Comparison of ENCODE assay signal across 1 cellular context in the genomic region with DNA sequence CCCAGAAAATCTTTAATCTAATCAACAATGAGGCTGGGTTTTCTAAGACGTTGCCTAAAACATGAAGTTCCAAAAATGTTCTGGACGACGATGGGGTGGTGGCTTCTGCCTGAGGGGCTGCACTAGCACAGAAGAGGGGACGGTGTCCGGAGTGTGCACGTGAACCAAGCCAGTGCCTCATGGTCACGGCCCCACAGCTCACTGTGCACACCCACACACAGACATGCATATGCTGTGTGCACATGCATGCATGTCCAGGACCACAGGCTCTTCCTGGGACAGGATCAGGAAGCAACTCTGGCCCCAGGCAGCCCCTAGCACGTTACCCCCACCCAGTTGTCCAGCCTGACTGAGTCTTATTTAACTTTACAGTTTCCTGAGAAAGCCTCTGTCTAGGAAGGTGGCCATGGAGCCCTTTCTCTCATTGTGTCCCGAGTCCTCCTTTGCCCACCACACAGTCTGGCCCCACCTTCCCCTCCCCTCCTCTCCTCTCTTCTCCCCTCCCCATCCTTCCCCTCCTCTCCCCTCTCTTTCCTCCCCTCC.
TF ChIP-seq lines count a peak whose summit lies in the region.

No MANE protein-coding gene starts in this region.

TF ChIP-seq in K562, 482 proteins besides CTCF, POLR2A, EP300 and RAD21 (continued from another document):
- TF ChIP-seq, protein P1, sequence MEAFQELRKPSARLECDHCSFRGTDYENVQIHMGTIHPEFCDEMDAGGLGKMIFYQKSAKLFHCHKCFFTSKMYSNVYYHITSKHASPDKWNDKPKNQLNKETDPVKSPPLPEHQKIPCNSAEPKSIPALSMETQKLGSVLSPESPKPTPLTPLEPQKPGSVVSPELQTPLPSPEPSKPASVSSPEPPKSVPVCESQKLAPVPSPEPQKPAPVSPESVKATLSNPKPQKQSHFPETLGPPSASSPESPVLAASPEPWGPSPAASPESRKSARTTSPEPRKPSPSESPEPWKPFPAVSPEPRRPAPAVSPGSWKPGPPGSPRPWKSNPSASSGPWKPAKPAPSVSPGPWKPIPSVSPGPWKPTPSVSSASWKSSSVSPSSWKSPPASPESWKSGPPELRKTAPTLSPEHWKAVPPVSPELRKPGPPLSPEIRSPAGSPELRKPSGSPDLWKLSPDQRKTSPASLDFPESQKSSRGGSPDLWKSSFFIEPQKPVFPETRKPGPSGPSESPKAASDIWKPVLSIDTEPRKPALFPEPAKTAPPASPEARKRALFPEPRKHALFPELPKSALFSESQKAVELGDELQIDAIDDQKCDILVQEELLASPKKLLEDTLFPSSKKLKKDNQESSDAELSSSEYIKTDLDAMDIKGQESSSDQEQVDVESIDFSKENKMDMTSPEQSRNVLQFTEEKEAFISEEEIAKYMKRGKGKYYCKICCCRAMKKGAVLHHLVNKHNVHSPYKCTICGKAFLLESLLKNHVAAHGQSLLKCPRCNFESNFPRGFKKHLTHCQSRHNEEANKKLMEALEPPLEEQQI (IDR thresholded peaks at IDR 0.05) = no peak
- TF ChIP-seq, protein P2, sequence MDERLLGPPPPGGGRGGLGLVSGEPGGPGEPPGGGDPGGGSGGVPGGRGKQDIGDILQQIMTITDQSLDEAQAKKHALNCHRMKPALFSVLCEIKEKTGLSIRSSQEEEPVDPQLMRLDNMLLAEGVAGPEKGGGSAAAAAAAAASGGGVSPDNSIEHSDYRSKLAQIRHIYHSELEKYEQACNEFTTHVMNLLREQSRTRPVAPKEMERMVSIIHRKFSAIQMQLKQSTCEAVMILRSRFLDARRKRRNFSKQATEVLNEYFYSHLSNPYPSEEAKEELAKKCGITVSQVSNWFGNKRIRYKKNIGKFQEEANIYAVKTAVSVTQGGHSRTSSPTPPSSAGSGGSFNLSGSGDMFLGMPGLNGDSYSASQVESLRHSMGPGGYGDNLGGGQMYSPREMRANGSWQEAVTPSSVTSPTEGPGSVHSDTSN (CRISPR knock-in tag; IDR thresholded peaks at IDR 0.05; ENCODE audit: low read depth) = no peak
- TF ChIP-seq, protein P2 (tag; conservative IDR thresholded peaks at IDR 0.05; ENCODE audit: low read depth) = no peak
- TF ChIP-seq ZFP30 (CRISPR knock-in tag; IDR thresholded peaks at IDR 0.05; ENCODE audit: borderline replicate concordance) = no peak
- no peak for TF ChIP-seq STAT5B (CRISPR knock-in tag; IDR thresholded peaks at IDR 0.05)
- no peak for TF ChIP-seq KLF10 (CRISPR knock-in tag; IDR thresholded peaks at IDR 0.05)
- TF ChIP-seq, protein P3, sequence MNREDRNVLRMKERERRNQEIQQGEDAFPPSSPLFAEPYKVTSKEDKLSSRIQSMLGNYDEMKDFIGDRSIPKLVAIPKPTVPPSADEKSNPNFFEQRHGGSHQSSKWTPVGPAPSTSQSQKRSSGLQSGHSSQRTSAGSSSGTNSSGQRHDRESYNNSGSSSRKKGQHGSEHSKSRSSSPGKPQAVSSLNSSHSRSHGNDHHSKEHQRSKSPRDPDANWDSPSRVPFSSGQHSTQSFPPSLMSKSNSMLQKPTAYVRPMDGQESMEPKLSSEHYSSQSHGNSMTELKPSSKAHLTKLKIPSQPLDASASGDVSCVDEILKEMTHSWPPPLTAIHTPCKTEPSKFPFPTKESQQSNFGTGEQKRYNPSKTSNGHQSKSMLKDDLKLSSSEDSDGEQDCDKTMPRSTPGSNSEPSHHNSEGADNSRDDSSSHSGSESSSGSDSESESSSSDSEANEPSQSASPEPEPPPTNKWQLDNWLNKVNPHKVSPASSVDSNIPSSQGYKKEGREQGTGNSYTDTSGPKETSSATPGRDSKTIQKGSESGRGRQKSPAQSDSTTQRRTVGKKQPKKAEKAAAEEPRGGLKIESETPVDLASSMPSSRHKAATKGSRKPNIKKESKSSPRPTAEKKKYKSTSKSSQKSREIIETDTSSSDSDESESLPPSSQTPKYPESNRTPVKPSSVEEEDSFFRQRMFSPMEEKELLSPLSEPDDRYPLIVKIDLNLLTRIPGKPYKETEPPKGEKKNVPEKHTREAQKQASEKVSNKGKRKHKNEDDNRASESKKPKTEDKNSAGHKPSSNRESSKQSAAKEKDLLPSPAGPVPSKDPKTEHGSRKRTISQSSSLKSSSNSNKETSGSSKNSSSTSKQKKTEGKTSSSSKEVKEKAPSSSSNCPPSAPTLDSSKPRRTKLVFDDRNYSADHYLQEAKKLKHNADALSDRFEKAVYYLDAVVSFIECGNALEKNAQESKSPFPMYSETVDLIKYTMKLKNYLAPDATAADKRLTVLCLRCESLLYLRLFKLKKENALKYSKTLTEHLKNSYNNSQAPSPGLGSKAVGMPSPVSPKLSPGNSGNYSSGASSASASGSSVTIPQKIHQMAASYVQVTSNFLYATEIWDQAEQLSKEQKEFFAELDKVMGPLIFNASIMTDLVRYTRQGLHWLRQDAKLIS (CRISPR knock-in tag; IDR thresholded peaks at IDR 0.05) = no peak
- TF ChIP-seq BACH1 (tag; IDR thresholded peaks at IDR 0.05) = no peak
- TF ChIP-seq, protein P4, sequence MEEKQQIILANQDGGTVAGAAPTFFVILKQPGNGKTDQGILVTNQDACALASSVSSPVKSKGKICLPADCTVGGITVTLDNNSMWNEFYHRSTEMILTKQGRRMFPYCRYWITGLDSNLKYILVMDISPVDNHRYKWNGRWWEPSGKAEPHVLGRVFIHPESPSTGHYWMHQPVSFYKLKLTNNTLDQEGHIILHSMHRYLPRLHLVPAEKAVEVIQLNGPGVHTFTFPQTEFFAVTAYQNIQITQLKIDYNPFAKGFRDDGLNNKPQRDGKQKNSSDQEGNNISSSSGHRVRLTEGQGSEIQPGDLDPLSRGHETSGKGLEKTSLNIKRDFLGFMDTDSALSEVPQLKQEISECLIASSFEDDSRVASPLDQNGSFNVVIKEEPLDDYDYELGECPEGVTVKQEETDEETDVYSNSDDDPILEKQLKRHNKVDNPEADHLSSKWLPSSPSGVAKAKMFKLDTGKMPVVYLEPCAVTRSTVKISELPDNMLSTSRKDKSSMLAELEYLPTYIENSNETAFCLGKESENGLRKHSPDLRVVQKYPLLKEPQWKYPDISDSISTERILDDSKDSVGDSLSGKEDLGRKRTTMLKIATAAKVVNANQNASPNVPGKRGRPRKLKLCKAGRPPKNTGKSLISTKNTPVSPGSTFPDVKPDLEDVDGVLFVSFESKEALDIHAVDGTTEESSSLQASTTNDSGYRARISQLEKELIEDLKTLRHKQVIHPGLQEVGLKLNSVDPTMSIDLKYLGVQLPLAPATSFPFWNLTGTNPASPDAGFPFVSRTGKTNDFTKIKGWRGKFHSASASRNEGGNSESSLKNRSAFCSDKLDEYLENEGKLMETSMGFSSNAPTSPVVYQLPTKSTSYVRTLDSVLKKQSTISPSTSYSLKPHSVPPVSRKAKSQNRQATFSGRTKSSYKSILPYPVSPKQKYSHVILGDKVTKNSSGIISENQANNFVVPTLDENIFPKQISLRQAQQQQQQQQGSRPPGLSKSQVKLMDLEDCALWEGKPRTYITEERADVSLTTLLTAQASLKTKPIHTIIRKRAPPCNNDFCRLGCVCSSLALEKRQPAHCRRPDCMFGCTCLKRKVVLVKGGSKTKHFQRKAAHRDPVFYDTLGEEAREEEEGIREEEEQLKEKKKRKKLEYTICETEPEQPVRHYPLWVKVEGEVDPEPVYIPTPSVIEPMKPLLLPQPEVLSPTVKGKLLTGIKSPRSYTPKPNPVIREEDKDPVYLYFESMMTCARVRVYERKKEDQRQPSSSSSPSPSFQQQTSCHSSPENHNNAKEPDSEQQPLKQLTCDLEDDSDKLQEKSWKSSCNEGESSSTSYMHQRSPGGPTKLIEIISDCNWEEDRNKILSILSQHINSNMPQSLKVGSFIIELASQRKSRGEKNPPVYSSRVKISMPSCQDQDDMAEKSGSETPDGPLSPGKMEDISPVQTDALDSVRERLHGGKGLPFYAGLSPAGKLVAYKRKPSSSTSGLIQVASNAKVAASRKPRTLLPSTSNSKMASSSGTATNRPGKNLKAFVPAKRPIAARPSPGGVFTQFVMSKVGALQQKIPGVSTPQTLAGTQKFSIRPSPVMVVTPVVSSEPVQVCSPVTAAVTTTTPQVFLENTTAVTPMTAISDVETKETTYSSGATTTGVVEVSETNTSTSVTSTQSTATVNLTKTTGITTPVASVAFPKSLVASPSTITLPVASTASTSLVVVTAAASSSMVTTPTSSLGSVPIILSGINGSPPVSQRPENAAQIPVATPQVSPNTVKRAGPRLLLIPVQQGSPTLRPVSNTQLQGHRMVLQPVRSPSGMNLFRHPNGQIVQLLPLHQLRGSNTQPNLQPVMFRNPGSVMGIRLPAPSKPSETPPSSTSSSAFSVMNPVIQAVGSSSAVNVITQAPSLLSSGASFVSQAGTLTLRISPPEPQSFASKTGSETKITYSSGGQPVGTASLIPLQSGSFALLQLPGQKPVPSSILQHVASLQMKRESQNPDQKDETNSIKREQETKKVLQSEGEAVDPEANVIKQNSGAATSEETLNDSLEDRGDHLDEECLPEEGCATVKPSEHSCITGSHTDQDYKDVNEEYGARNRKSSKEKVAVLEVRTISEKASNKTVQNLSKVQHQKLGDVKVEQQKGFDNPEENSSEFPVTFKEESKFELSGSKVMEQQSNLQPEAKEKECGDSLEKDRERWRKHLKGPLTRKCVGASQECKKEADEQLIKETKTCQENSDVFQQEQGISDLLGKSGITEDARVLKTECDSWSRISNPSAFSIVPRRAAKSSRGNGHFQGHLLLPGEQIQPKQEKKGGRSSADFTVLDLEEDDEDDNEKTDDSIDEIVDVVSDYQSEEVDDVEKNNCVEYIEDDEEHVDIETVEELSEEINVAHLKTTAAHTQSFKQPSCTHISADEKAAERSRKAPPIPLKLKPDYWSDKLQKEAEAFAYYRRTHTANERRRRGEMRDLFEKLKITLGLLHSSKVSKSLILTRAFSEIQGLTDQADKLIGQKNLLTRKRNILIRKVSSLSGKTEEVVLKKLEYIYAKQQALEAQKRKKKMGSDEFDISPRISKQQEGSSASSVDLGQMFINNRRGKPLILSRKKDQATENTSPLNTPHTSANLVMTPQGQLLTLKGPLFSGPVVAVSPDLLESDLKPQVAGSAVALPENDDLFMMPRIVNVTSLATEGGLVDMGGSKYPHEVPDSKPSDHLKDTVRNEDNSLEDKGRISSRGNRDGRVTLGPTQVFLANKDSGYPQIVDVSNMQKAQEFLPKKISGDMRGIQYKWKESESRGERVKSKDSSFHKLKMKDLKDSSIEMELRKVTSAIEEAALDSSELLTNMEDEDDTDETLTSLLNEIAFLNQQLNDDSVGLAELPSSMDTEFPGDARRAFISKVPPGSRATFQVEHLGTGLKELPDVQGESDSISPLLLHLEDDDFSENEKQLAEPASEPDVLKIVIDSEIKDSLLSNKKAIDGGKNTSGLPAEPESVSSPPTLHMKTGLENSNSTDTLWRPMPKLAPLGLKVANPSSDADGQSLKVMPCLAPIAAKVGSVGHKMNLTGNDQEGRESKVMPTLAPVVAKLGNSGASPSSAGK (IDR thresholded peaks at IDR 0.05) = no peak
- TF ChIP-seq, protein P5, sequence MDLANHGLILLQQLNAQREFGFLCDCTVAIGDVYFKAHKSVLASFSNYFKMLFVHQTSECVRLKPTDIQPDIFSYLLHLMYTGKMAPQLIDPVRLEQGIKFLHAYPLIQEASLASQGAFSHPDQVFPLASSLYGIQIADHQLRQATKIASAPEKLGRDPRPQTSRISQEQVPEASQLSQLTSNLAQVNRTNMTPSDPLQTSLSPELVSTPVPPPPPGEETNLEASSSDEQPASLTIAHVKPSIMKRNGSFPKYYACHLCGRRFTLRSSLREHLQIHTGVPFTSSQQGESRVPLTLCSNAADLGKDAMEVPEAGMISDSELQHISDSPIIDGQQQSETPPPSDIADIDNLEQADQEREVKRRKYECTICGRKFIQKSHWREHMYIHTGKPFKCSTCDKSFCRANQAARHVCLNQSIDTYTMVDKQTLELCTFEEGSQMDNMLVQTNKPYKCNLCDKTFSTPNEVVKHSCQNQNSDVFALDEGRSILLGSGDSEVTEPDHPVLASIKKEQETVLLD (IDR thresholded peaks at IDR 0.05) = no peak
- no peak for TF ChIP-seq FOXJ2 (tag; IDR thresholded peaks at IDR 0.05)
TF ChIP-seq in K562: peak in this region for 0.
